27 cellular contexts compared by ENCODE assay signal in genomic region chr19:8501547-8501946, GRCh38. TPM values are rescaled to one million over a fixed set of nuclear protein-coding genes. Genes with fewer than 3 reads are reported as not detected.
DNase-seq lines count a peak whose midpoint lies in the region; ATAC-seq and TF ChIP-seq lines count a peak whose summit lies in the region.
"Had no signal": no experiment of that assay in that cellular context is flagged by ENCODE, and none has a peak within 500 bp of the region (broad histone marks: within the 10 kb centered on the region; RNA-seq: fewer than 3 reads in every experiment).

No MANE protein-coding gene starts in this region.

- peak overlapping the region; percentile 90 for H3K27ac Mint-ChIP-seq in dendritic cell treated with granulocyte-macrophage colony-stimulating factor and Interleukin-4, amounts not matched to agents 40 ng/mL and 50 ng/mL, for 4 days
- H3K27ac Mint-ChIP-seq: activated naive CD8-positive, alpha-beta T cell treated with anti-CD3 and anti-CD28 coated beads, Interleukin-2, amount 50 U/mL, for 24 hours; CD8-positive, alpha-beta T cell; stimulated activated naive B cell treated with anti-CD40 and anti-IgM and Interleukin-4, amounts not matched to agents 10 μg/mL and 1 μg/mL and 100 μg/mL, for 72 hours had no signal

- H3K9me3 Mint-ChIP-seq in dendritic cell treated with granulocyte-macrophage colony-stimulating factor and Interleukin-4, amounts not matched to agents 40 ng/mL and 50 ng/mL, for 4 days, result no peaks in the 10 kb centered on the region
- H3K9me3 Mint-ChIP-seq: activated naive CD8-positive, alpha-beta T cell treated with anti-CD3 and anti-CD28 coated beads, Interleukin-2, amount 50 U/mL, for 24 hours; activated T-cell treated with anti-CD3 and anti-CD28 coated beads, Interleukin-2, amount 50 U/mL, for 4 hours; CD8-positive, alpha-beta T cell; central memory CD8-positive, alpha-beta T cell; naive thymus-derived CD8-positive, alpha-beta T cell; stimulated activated naive B cell treated with anti-CD40 and anti-IgM and Interleukin-4, amounts not matched to agents 10 μg/mL and 1 μg/mL and 100 μg/mL, for 72 hours had no signal

- H3K4me2 ChIP-seq in BLaER1 (peak overlapping the region; percentile 59), osteoblast (ENCODE audit: insufficient read depth, low read length) (no peak overlapping the region), smooth muscle cell (no peak overlapping the region)
- H3K4me2 ChIP-seq: A549, KMS-11 had no signal

- H3K79me2 ChIP-seq in osteoblast (ENCODE audit: insufficient read depth, low read length), result no peaks in the 10 kb centered on the region
- no peaks in the 10 kb centered on the region for H3K79me2 ChIP-seq in smooth muscle cell (ENCODE audit: low read depth)

- H3K27me3 Mint-ChIP-seq in dendritic cell treated with granulocyte-macrophage colony-stimulating factor and Interleukin-4, amounts not matched to agents 40 ng/mL and 50 ng/mL, for 4 days, result no peaks in the 10 kb centered on the region
- H3K27me3 Mint-ChIP-seq: activated naive CD8-positive, alpha-beta T cell treated with anti-CD3 and anti-CD28 coated beads, Interleukin-2, amount 50 U/mL, for 24 hours; central memory CD8-positive, alpha-beta T cell; naive thymus-derived CD8-positive, alpha-beta T cell had no signal

- H4K20me1 ChIP-seq in BLaER1, result no peaks in the 10 kb centered on the region
- H4K20me1 ChIP-seq in osteoblast (ENCODE audit: insufficient read depth, low read length), result no peaks in the 10 kb centered on the region
- no peaks in the 10 kb centered on the region for H4K20me1 ChIP-seq in smooth muscle cell (ENCODE audit: low read depth)

- peaks cover 38% of the 10 kb centered on the region for H3K36me3 Mint-ChIP-seq in dendritic cell treated with granulocyte-macrophage colony-stimulating factor and Interleukin-4, amounts not matched to agents 40 ng/mL and 50 ng/mL, for 4 days (ENCODE audit: low read depth)
- H3K36me3 Mint-ChIP-seq: CD8-positive, alpha-beta T cell; naive thymus-derived CD8-positive, alpha-beta T cell had no signal

- peaks cover 4% of the 10 kb centered on the region for H3F3A ChIP-seq in smooth muscle cell (ENCODE audit: low read depth)

- H3K4me3 Mint-ChIP-seq in dendritic cell treated with granulocyte-macrophage colony-stimulating factor and Interleukin-4, amounts not matched to agents 40 ng/mL and 50 ng/mL, for 4 days, result peak overlapping the region; percentile 79
- H3K4me3 Mint-ChIP-seq: activated naive CD8-positive, alpha-beta T cell treated with anti-CD3 and anti-CD28 coated beads, Interleukin-2, amount 50 U/mL, for 24 hours; activated T-cell treated with anti-CD3 and anti-CD28 coated beads, Interleukin-2, amount 50 U/mL, for 4 hours; CD8-positive, alpha-beta T cell; central memory CD8-positive, alpha-beta T cell; stimulated activated naive B cell treated with anti-CD40 and anti-IgM and Interleukin-4, amounts not matched to agents 10 μg/mL and 1 μg/mL and 100 μg/mL, for 72 hours had no signal

- no peak overlapping the region for H2AFZ ChIP-seq in osteoblast (ENCODE audit: low read length)
- no peak overlapping the region for H2AFZ ChIP-seq in smooth muscle cell (ENCODE audit: low read depth)

- H3K36me3 ChIP-seq in BLaER1 (no peaks in the 10 kb centered on the region), KOPT-K1 (ENCODE audit: insufficient read depth, low read length) (no peaks in the 10 kb centered on the region), osteoblast (ENCODE audit: insufficient read depth, low read length) (no peaks in the 10 kb centered on the region), smooth muscle cell (ENCODE audit: low read depth) (no peaks in the 10 kb centered on the region)
- H3K36me3 ChIP-seq: esophagus squamous epithelium, heart left ventricle had no signal

- WGBS in smooth muscle cell (ENCODE audit: low lambda C conversion rate), result 88% methylated on average over 6 of the region's 6 CpGs

- DNase-seq in osteoblast (ENCODE audit: insufficient read length, low spot score, missing footprints) (peak; percentile 50), OCI-M2 (lab: John Stamatoyannopoulos, UW; ENCODE audit: unreplicated experiment) (no peak), smooth muscle cell (lab: John Stamatoyannopoulos, UW; ENCODE audit: unreplicated experiment) (no peak), NCI-H2196 treated with DMSO at 0.1 percent for 48 hours (lab: John Stamatoyannopoulos, UW; ENCODE audit: unreplicated experiment) (no peak)
- DNase-seq: activated CD4-positive, alpha-beta T cell treated with anti-CD3 and anti-CD28 coated beads, Interleukin-2, amount 50 U/mL, for 1 hour; activated naive CD8-positive, alpha-beta T cell treated with anti-CD3 and anti-CD28 coated beads, Interleukin-2, amount 50 U/mL, for 24 hours; activated T-cell treated with anti-CD3 and anti-CD28 coated beads, Interleukin-2, amount 50 U/mL, for 4 hours; CD8-positive, alpha-beta T cell; esophagus squamous epithelium; foreskin keratinocyte; heart left ventricle; midbrain; naive thymus-derived CD8-positive, alpha-beta T cell; NCI-H1436 treated with DMSO at 0.1 percent for 48 hours; NCI-H446 treated with DMSO at 0.1 percent for 48 hours; NCI-H82; stimulated activated naive B cell treated with anti-CD40 and anti-IgM and Interleukin-4, amounts not matched to agents 10 μg/mL and 1 μg/mL and 100 μg/mL, for 72 hours; T-helper 9 cell had no signal

- H3K4me3 ChIP-seq in BLaER1, result no peak overlapping the region
- H3K4me3 ChIP-seq in osteoblast (ENCODE audit: insufficient read depth, low read length), result no peak overlapping the region
- no peak overlapping the region for H3K4me3 ChIP-seq in smooth muscle cell
- H3K4me3 ChIP-seq: A549 had no signal

- H3K27me3 ChIP-seq in BLaER1 (no peaks in the 10 kb centered on the region), osteoblast (ENCODE audit: insufficient read depth, low read length) (no peaks in the 10 kb centered on the region), smooth muscle cell (ENCODE audit: low read depth) (no peaks in the 10 kb centered on the region)
- H3K27me3 ChIP-seq: esophagus squamous epithelium, foreskin keratinocyte, heart left ventricle had no signal

- H3K9me3 ChIP-seq in BLaER1, result no peaks in the 10 kb centered on the region
- H3K9me3 ChIP-seq in KOPT-K1 (ENCODE audit: insufficient read depth, low read length, poor library complexity, severe bottlenecking), result no peaks in the 10 kb centered on the region
- no peaks in the 10 kb centered on the region for H3K9me3 ChIP-seq in osteoblast (ENCODE audit: low read depth, low read length)
- no peaks in the 10 kb centered on the region for H3K9me3 ChIP-seq in smooth muscle cell (replicated peaks; ENCODE audit: low read depth)
- H3K9me3 ChIP-seq: A549, esophagus squamous epithelium, heart left ventricle had no signal

- peaks cover 53% of the 10 kb centered on the region for H3K4me1 ChIP-seq in BLaER1
- peaks cover 9% of the 10 kb centered on the region for H3K4me1 ChIP-seq in osteoblast (ENCODE audit: insufficient read depth, low read length)
- H3K4me1 ChIP-seq in smooth muscle cell (ENCODE audit: low read depth), result peaks cover 23% of the 10 kb centered on the region
- H3K4me1 ChIP-seq: foreskin keratinocyte had no signal

- H3K27ac ChIP-seq in BLaER1 (0 out of 2 replicates have a peak overlapping the region, but pooled peaks have one; percentile 24), KOPT-K1 (ENCODE audit: low read depth, low read length, poor library complexity, severe bottlenecking) (peak overlapping the region; percentile 29), osteoblast (ENCODE audit: low read depth, low read length) (no peak overlapping the region), smooth muscle cell (ENCODE audit: low read depth) (no peak overlapping the region)
- H3K27ac ChIP-seq: A549, foreskin keratinocyte, KMS-11 had no signal

- H3K4me1 Mint-ChIP-seq in dendritic cell treated with granulocyte-macrophage colony-stimulating factor and Interleukin-4, amounts not matched to agents 40 ng/mL and 50 ng/mL, for 4 days (ENCODE audit: low read depth), result peaks cover 92% of the 10 kb centered on the region

- no peak for ATAC-seq in HG02571 (IDR thresholded peaks at IDR 0.05; ENCODE audit: unreplicated experiment)
- ATAC-seq: A549; activated naive CD8-positive, alpha-beta T cell treated with anti-CD3 and anti-CD28 coated beads, Interleukin-2, amount 50 U/mL, for 24 hours; activated T-cell treated with anti-CD3 and anti-CD28 coated beads, Interleukin-2, amount 50 U/mL, for 4 hours; CD8-positive, alpha-beta T cell; foreskin keratinocyte; heart left ventricle; naive thymus-derived CD8-positive, alpha-beta T cell; stimulated activated naive B cell treated with anti-CD40 and anti-IgM and Interleukin-4, amounts not matched to agents 10 μg/mL and 1 μg/mL and 100 μg/mL, for 72 hours had no signal

- H3K9ac ChIP-seq in BLaER1 (no peak overlapping the region), smooth muscle cell (ENCODE audit: low read depth) (no peak overlapping the region)
- H3K9ac ChIP-seq: KMS-11 had no signal

- intact Hi-C loops in dendritic cell treated with granulocyte-macrophage colony-stimulating factor and Interleukin-4, amounts not matched to agents 40 ng/mL and 50 ng/mL, for 4 days (cut with micrococcal nuclease), result loop anchor here (10.0 kb wide), 2 partner anchors 87 to 147 kb away; partner anchors contain the start of gene MARCHF2

- TF ChIP-seq CTCF in osteoblast (IDR thresholded peaks at IDR 0.05; ENCODE audit: extremely low read depth, low read depth, low read length) (no peak), smooth muscle cell (IDR thresholded peaks at IDR 0.05; ENCODE audit: borderline replicate concordance, insufficient read depth, poor library complexity, severe bottlenecking) (no peak)

RNA-seq across cellular contexts. Expression of gene PRAM1, which starts 0.9 kb away (rescaled TPM):
- under 0.01 TPM in 1 of 2 replicates, not detected in the other for total RNA-seq in osteoblast
- not detected in 2 replicates for total RNA-seq in smooth muscle cell
- 0.18 and 0.74 TPM in 2 replicates for polyA plus RNA-seq in smooth muscle cell
- total RNA-seq: foreskin keratinocyte, RPMI7951 had no signal
- polyA plus RNA-seq: foreskin keratinocyte, keratinocyte had no signal

RNA-seq across cellular contexts. Expression of gene ZNF414, which starts 12.4 kb away (rescaled TPM):
- total RNA-seq in osteoblast (2.9 and 6.9 TPM in 2 replicates), smooth muscle cell (1.3 and 10.2 TPM in 2 replicates)
- 33.0 and 42.4 TPM in 2 replicates for polyA plus RNA-seq in smooth muscle cell

RNA-seq across cellular contexts. Expression of gene HNRNPM, which starts 56.8 kb away (rescaled TPM):
- 37.7 and 39.4 TPM in 2 replicates for total RNA-seq in osteoblast
- total RNA-seq in smooth muscle cell, result 44.3 and 54.9 TPM in 2 replicates
- 143 and 156 TPM in 2 replicates for polyA plus RNA-seq in smooth muscle cell

Comparison
In these comparisons a context has a peak if more than half of its experiments do, and no peak if none do; other contexts are left out.
1. H3K27ac ChIP-seq: peak in BLaER1 (single experiment) and KOPT-K1 (single experiment); none in osteoblast (single experiment) and smooth muscle cell (single experiment).